In genomic region chr21:17612565-17613241, GRCh38 we compare ENCODE assay signal across 8 cellular contexts. TPM values are rescaled to one million over a fixed set of nuclear protein-coding genes. Genes with fewer than 3 reads are reported as not detected.
DNase-seq lines count a peak whose midpoint lies in the region; ATAC-seq, FAIRE-seq and TF ChIP-seq lines count a peak whose summit lies in the region.

Gene BTG3, minus strand, starts transcription at chr21:17612901. Its CDS starts 3,757 bp downstream, at chr21:17609144.

- H3K79me2 ChIP-seq in hepatocyte = peaks cover 39% of the 10 kb centered on the region

- H3K9me3 ChIP-seq in ascending aorta (no peaks in the 10 kb centered on the region), hepatocyte (ENCODE audit: low read depth) (no peaks in the 10 kb centered on the region)

- TF ChIP-seq POLR2A in GM12892 (IDR thresholded peaks at IDR 0.05; ENCODE audit: low read depth, low read length) = peak; percentile 86; the same call in 1 of the 2 replicates

- peak; percentile 79 for ATAC-seq in HG02588 (IDR thresholded peaks at IDR 0.05; ENCODE audit: unreplicated experiment)

- peak within 1 kb of the TSS; percentile 96 for H2AFZ ChIP-seq in hepatocyte

- H3K4me3 ChIP-seq in ascending aorta (peak within 1 kb of the TSS; percentile 82 to 93), hepatocyte (peak within 1 kb of the TSS; percentile 97), retinal pigment epithelial cell (ENCODE audit: low read length) (peak within 1 kb of the TSS; percentile 88)

- H3K36me3 ChIP-seq in ascending aorta (peaks cover 0 to 8% of the 10 kb centered on the region in 2 donors), hepatocyte (replicated peaks; ENCODE audit: insufficient read depth, low read depth) (no peaks in the 10 kb centered on the region)

- TF ChIP-seq CTCF in ascending aorta (IDR thresholded peaks at IDR 0.05) (no peak), hepatocyte (IDR thresholded peaks at IDR 0.05; ENCODE audit: poor library complexity) (no peak), retinal pigment epithelial cell (conservative IDR thresholded peaks at IDR 0.05; ENCODE audit: low read depth, low read length) (no peak)

- H3K27me3 ChIP-seq in ascending aorta = no peaks in the 10 kb centered on the region
- no peaks in the 10 kb centered on the region for H3K27me3 ChIP-seq in hepatocyte

- H3K4me1 ChIP-seq in ascending aorta (peaks cover 0 to 7% of the 10 kb centered on the region in 2 donors), hepatocyte (ENCODE audit: insufficient read depth) (peaks cover 20% of the 10 kb centered on the region)

- H3K9me2 ChIP-seq in hepatocyte (replicated peaks; ENCODE audit: insufficient read depth) = no peaks in the 10 kb centered on the region

- intact Hi-C loops in ascending aorta (cut with DNase I) = loop anchor here (5.0 kb wide), 2 partner anchors 160 to 1885 kb away; partner anchors contain the start of gene USP25

- FAIRE-seq in GM12892 (lab: Jason Lieb, UNC) = peak; percentile 94

- peak within 1 kb of the TSS; percentile 89 to 96 for H3K27ac ChIP-seq in ascending aorta
- peak within 1 kb of the TSS; percentile 95 for H3K27ac ChIP-seq in hepatocyte

- peaks cover 8% of the 10 kb centered on the region for H4K20me1 ChIP-seq in hepatocyte (ENCODE audit: insufficient read depth, poor library complexity, severe bottlenecking)

- H3K4me2 ChIP-seq in hepatocyte = peak within 1 kb of the TSS; percentile 79

- WGBS in hepatocyte (ENCODE audit: low lambda C conversion rate, missing lambda C conversion rate) = 1% methylated on average over 56 of the region's 102 CpGs

- DNase-seq in GM12892 (ENCODE audit: insufficient read length) (peak; percentile 82), NCI-H1092 (lab: John Stamatoyannopoulos, UW) (peak; percentile 72), T-helper 22 cell (ENCODE audit: low read depth) (peak; percentile 66), ascending aorta (ENCODE audit: low spot score in 2 of 2) (peak in 1 of 2 donors; percentile 86), hepatocyte (ENCODE audit: low spot score) (peak; percentile 93), retinal pigment epithelial cell (ENCODE audit: low read depth) (peak; percentile 22), OCI-M2 (lab: John Stamatoyannopoulos, UW; ENCODE audit: unreplicated experiment) (no peak)

RNA-seq across cellular contexts. Expression of gene BTG3, which starts in this region (rescaled TPM):
- polyA plus RNA-seq in GM12892 (2012; ENCODE audit: missing spikeins) = 47.4 TPM
- total RNA-seq in ascending aorta (19.4 TPM), hepatocyte (57.0 and 62.7 TPM in 2 replicates)
- 50.7 and 57.5 TPM in 2 replicates for polyA plus RNA-seq in hepatocyte
